ENCODE assay signal across 10 cellular contexts in the genomic region with DNA sequence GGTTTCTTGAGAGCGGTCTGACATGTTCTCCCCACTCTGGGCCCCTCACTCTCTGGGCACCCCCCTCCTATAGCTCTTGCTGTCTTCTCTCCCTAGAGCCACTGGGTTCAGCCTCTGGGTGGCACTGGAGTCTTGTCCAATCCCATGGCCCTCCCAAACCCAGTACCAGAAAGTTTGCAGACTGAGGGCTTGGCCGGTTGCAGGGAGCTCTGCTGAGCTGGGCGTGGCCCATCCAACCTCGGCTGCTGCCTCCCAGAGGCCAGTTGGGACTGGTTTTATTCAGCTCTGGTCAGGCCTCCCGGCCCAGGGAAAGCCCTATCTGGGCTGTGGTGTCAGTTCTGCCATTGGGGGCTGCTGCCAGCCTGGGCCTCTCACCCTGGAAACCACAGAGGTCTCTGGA. TPM values are rescaled to one million over a fixed set of nuclear protein-coding genes. Genes with fewer than 3 reads are reported as not detected.
A peak's percentile ranks its signal among the peaks of the same experiment; 100 is the strongest.
DNase-seq lines count a peak whose midpoint lies in the region; ATAC-seq and TF ChIP-seq lines count a peak whose summit lies in the region.
"Had no signal": no experiment of that assay in that cellular context is flagged by ENCODE, and none has a peak within 500 bp of the region (broad histone marks: within the 10 kb centered on the region; RNA-seq: fewer than 3 reads in every experiment).

No MANE protein-coding gene starts in this region.

- H3K9me3 ChIP-seq in HCT116 (ENCODE audit: control insufficient read depth in 1 of 2, insufficient read depth in 1 of 2, low read depth in 1 of 2, low read length in 2 of 2) (no peaks in the 10 kb centered on the region), left ventricle myocardium inferior (replicated peaks) (no peaks in the 10 kb centered on the region)

- ATAC-seq in HCT116 = peak; percentile 98
- peak; percentile 46 for ATAC-seq in activated T-helper 17 cell treated with anti-CD3 and anti-CD28 coated beads, Interleukin-2, amount 50 U/mL, for 72 hours (replicated peaks)
- ATAC-seq in HG03108 (IDR thresholded peaks at IDR 0.05; ENCODE audit: unreplicated experiment) = no peak
- no peak for ATAC-seq in HG03460 (IDR thresholded peaks at IDR 0.05; ENCODE audit: unreplicated experiment)

- no peak overlapping the region for H3K4me3 ChIP-seq in HCT116 (replicated peaks in 1 of 2; ENCODE audit: low read depth in 1 of 2, low read length in 2 of 2)
- no peak overlapping the region for H3K4me3 ChIP-seq in left ventricle myocardium inferior

- H3K4me1 ChIP-seq in HCT116 (ENCODE audit: control insufficient read depth in 1 of 2, insufficient read depth in 2 of 2, low read length in 2 of 2) (peaks cover 10 to 20% of the 10 kb centered on the region in 2 experiments), left ventricle myocardium inferior (no peaks in the 10 kb centered on the region)

- H3K9ac ChIP-seq in HCT116 (ENCODE audit: low read length) = peak overlapping the region; percentile 33; the same call in 1 of the 2 replicates

- no peaks in the 10 kb centered on the region for H3K36me3 ChIP-seq in HCT116 (ENCODE audit: control insufficient read depth in 1 of 2, insufficient read depth in 2 of 2, low read length in 2 of 2)
- no peaks in the 10 kb centered on the region for H3K36me3 ChIP-seq in left ventricle myocardium inferior

- H3K9me3 Mint-ChIP-seq in activated T-helper 17 cell treated with anti-CD3 and anti-CD28 coated beads, Interleukin-2, amount 50 U/mL, for 72 hours = no peaks in the 10 kb centered on the region

- H2AFZ ChIP-seq in HCT116 (ENCODE audit: low read depth, low read length, poor library complexity, severe bottlenecking) = no peak overlapping the region

- H3K36me3 Mint-ChIP-seq in activated T-helper 17 cell treated with anti-CD3 and anti-CD28 coated beads, Interleukin-2, amount 50 U/mL, for 72 hours (ENCODE audit: low read depth) = no peaks in the 10 kb centered on the region

- no peaks in the 10 kb centered on the region for H3K4me1 Mint-ChIP-seq in activated T-helper 17 cell treated with anti-CD3 and anti-CD28 coated beads, Interleukin-2, amount 50 U/mL, for 72 hours

- TF ChIP-seq POLR2A in HCT116 (IDR thresholded peaks at IDR 0.05; ENCODE audit: borderline replicate concordance, extremely low read depth, insufficient read depth, insufficient read length) = no peak

- CTCF ChIA-PET in HCT116 (lab: Charles Lee) = interaction anchor here (0.6 to 1.1 kb wide), 12 partner anchors 9 to 392 kb away, joined by 3 to 10 read pairs (median 4); partner anchors contain the start of gene RPS6KL1

- H4K20me1 ChIP-seq in HCT116 (ENCODE audit: insufficient read depth) = no peaks in the 10 kb centered on the region

- TF ChIP-seq CTCF in 22Rv1 (IDR thresholded peaks at IDR 0.05) (peak; percentile 27), HCT116 (IDR thresholded peaks at IDR 0.05 in 2 of 3, conservative IDR thresholded peaks at IDR 0.05 in 1 of 3; ENCODE audit: borderline replicate concordance in 1 of 3, insufficient read depth in 1 of 3, low read depth in 2 of 3, low read length in 2 of 3) (peak; percentile 41 to 73 (median 44); a peak in 5 of 6 replicates), left ventricle myocardium inferior (IDR thresholded peaks at IDR 0.05; ENCODE audit: borderline replicate concordance) (peak; percentile 52)

- peak; percentile 82 for TF ChIP-seq RAD21 in HCT116 (IDR thresholded peaks at IDR 0.05; ENCODE audit: low read depth)

- no peaks in the 10 kb centered on the region for H3K27me3 Mint-ChIP-seq in activated T-helper 17 cell treated with anti-CD3 and anti-CD28 coated beads, Interleukin-2, amount 50 U/mL, for 72 hours

- BruUV-seq in HCT116 (replicated peaks; lab: Mats Ljungman, UMichigan) = no TSS peak

- H3K27me3 ChIP-seq in HCT116 (ENCODE audit: insufficient read depth, low read length) = no peaks in the 10 kb centered on the region
- H3K27me3 ChIP-seq in left ventricle myocardium inferior (ENCODE audit: low read depth) = no peaks in the 10 kb centered on the region

- POLR2A ChIA-PET in HCT116 (lab: Charles Lee) = no interaction called here

- no peak overlapping the region for H3K27ac ChIP-seq in 22Rv1
- H3K27ac ChIP-seq in HCT116 (ENCODE audit: low read depth, low read length) = no peak overlapping the region; the same call in 1 of the 2 replicates
- H3K27ac ChIP-seq in left ventricle myocardium inferior (replicated peaks) = no peak overlapping the region

- no peaks in the 10 kb centered on the region for H3K79me2 ChIP-seq in HCT116 (ENCODE audit: insufficient read depth, low read length)

- DNase-seq in HCT116 (ENCODE audit: low read depth, low spot score) = peak; percentile 63
- DNase-seq in left ventricle myocardium inferior = peak; percentile 33
- no peak for DNase-seq in LoVo (ENCODE audit: low spot score)
- no peak for DNase-seq in putamen (ENCODE audit: low spot score)
- DNase-seq: DMS153, NCI-H187 had no signal

- RAD21 ChIA-PET in HCT116 (lab: Charles Lee; ENCODE audit: low non-redundant PET in 1 of 2, low total read pairs in 2 of 2, uncharacterized antibody in 2 of 2, unreplicated experiment in 2 of 2) = interaction anchor here (0.9 to 1.5 kb wide), 3 partner anchors 78 to 232 kb away, joined by 3 to 8 read pairs (median 4); partner anchors contain the start of gene YLPM1 (in 1 of the 2)

- intact Hi-C loops in HCT116 (cut with micrococcal nuclease) = loop anchor here (1.0 kb wide), 1 partner anchor 273 kb away; no protein-coding TSS in a partner anchor
- intact Hi-C loops in left ventricle myocardium inferior (cut with micrococcal nuclease) = no loop called here

- H3K9me2 ChIP-seq in HCT116 (ENCODE audit: insufficient read depth) = no peaks in the 10 kb centered on the region

- H3K27ac Mint-ChIP-seq in activated T-helper 17 cell treated with anti-CD3 and anti-CD28 coated beads, Interleukin-2, amount 50 U/mL, for 72 hours = no peak overlapping the region

- no peak overlapping the region for H3K4me3 Mint-ChIP-seq in activated T-helper 17 cell treated with anti-CD3 and anti-CD28 coated beads, Interleukin-2, amount 50 U/mL, for 72 hours

- H3K4me2 ChIP-seq in HCT116 (ENCODE audit: low read length) = peak overlapping the region; percentile 64

TF ChIP-seq in HCT116, 20 proteins besides CTCF, POLR2A, EP300 and RAD21:
- no peak for TF ChIP-seq REST (IDR thresholded peaks at IDR 0.05; ENCODE audit: low read depth)
- TF ChIP-seq SP1 (IDR thresholded peaks at IDR 0.05; ENCODE audit: low read depth) = no peak
- no peak for TF ChIP-seq EGR1 (IDR thresholded peaks at IDR 0.05; ENCODE audit: low read depth)
- no peak for TF ChIP-seq EZH2phosphoT487 (IDR thresholded peaks at IDR 0.05; ENCODE audit: borderline replicate concordance)
- no peak for TF ChIP-seq ELF1 (IDR thresholded peaks at IDR 0.05; ENCODE audit: borderline replicate concordance, low read depth)
- no peak for TF ChIP-seq POLR2AphosphoS5 (IDR thresholded peaks at IDR 0.05; ENCODE audit: low read depth, low read length)
- no peak for TF ChIP-seq ZFX (IDR thresholded peaks at IDR 0.05)
- no peak for TF ChIP-seq CBX3 (IDR thresholded peaks at IDR 0.05; ENCODE audit: low read depth)
- no peak for TF ChIP-seq YY1 (IDR thresholded peaks at IDR 0.05; ENCODE audit: extremely low read depth, insufficient replicate concordance, low read depth, low read length)
- no peak for TF ChIP-seq EZH2 (IDR thresholded peaks at IDR 0.05)

RNA-seq across cellular contexts. Expression of gene ISCA2, which starts 37.9 kb away (rescaled TPM):
- 27.5 TPM for total RNA-seq in HCT116 (2021; ENCODE audit: unreplicated experiment)
- 14.3 and 16.6 TPM in 2 replicates for polyA plus RNA-seq in HCT116 (2012)
- 10 to 100 TPM; 20.3 to 28.5 TPM for total RNA-seq in activated T-helper 17 cell treated with anti-CD3 and anti-CD28 coated beads, Interleukin-2, amount 50 U/mL, for 72 hours
- total RNA-seq in left ventricle myocardium inferior = 45.8 TPM

RNA-seq across cellular contexts. Expression of gene NPC2, which starts 38.4 kb away (rescaled TPM):
- total RNA-seq in HCT116 (2021; ENCODE audit: unreplicated experiment) (105 TPM), left ventricle myocardium inferior (93.5 TPM)
- polyA plus RNA-seq in HCT116 (2012) = 191 and 211 TPM in 2 replicates
- total RNA-seq in activated T-helper 17 cell treated with anti-CD3 and anti-CD28 coated beads, Interleukin-2, amount 50 U/mL, for 72 hours = 10 to 100 TPM; 34.1 to 37.2 TPM

Comparison
In these comparisons a context has a peak if more than half of its experiments do, and no peak if none do; other contexts are left out.
1. ATAC-seq: peak in HCT116 (single experiment) and activated T-helper 17 cell treated with anti-CD3 and anti-CD28 coated beads, Interleukin-2, amount 50 U/mL, for 72 hours (single experiment); none in HG03108 (single experiment) and HG03460 (single experiment).
2. DNase-seq: peak in HCT116 (single experiment) and left ventricle myocardium inferior (single experiment); none in LoVo (single experiment) and putamen (single experiment).
3. Peak in every context shown above with its lines, with median percentiles within 50 percentile points of each other: CTCF ChIP-seq.